Comparison of ENCODE assay signal across 36 cellular contexts in genomic region chr3:55177749-55178148, GRCh38.
"Had no signal": no experiment of that assay in that cellular context is flagged by ENCODE, and none has a peak within 500 bp of the region (broad histone marks: within the 10 kb centered on the region; RNA-seq: fewer than 3 reads in every experiment).

No MANE protein-coding gene starts in this region.

- H3K27ac Mint-ChIP-seq: activated CD4-positive, alpha-beta T cell treated with anti-CD3 and anti-CD28 coated beads for 36 hours; activated naive CD4-positive, alpha-beta T cell treated with anti-CD3 and anti-CD28 coated beads for 36 hours; activated naive CD8-positive, alpha-beta T cell treated with anti-CD3 and anti-CD28 coated beads, Interleukin-2, amount 10 ng/mL, durations not matched to agents 7 days and 5 days; activated T-helper 1 cell treated with anti-CD3 and anti-CD28 coated beads, Interleukin-12 subunit alpha, Interleukin-12 subunit beta, Interleukin-2, Interleukin-4 antibody, amounts not matched to agents 30 ng/mL and 10 ng/mL and 1 ng/mL, durations not matched to agents 14 hours and 24 hours and 36 hours; naive thymus-derived CD4-positive, alpha-beta T cell; stimulated activated memory B cell treated with anti-CD40 and anti-IgM and Interleukin-4, amounts not matched to agents 10 μg/mL and 1 μg/mL and 100 μg/mL, for 72 hours; stimulated activated naive CD8-positive, alpha-beta T cell treated with anti-CD3 and anti-CD28 coated beads, Interleukin-15, amount 100 ng/mL, for 72 hours; T-helper 2 cell treated with Interferon-gamma antibody and Interleukin-4, amounts not matched to agents 5 μg/mL and 100 μg/mL, for 36 hours had no signal

- H3K36me3 Mint-ChIP-seq: activated naive CD8-positive, alpha-beta T cell treated with anti-CD3 and anti-CD28 coated beads, Interleukin-2, amount 10 ng/mL, durations not matched to agents 7 days and 5 days; naive thymus-derived CD4-positive, alpha-beta T cell; stimulated activated memory B cell treated with anti-CD40 and anti-IgM and Interleukin-4, amounts not matched to agents 10 μg/mL and 1 μg/mL and 100 μg/mL, for 72 hours had no signal

- H3K36me3 ChIP-seq: esophagus squamous epithelium, gastrocnemius medialis, left ventricle myocardium inferior, right atrium auricular region, tibial artery had no signal

- H3K4me3 ChIP-seq: esophagus squamous epithelium, gastrocnemius medialis, hepatocyte, left ventricle myocardium inferior, right atrium auricular region, smooth muscle cell, tibial artery had no signal

- H3K9me3 ChIP-seq: esophagus squamous epithelium, gastrocnemius medialis, right atrium auricular region had no signal

- H3K27me3 Mint-ChIP-seq: activated naive CD8-positive, alpha-beta T cell treated with anti-CD3 and anti-CD28 coated beads, Interleukin-2, amount 10 ng/mL, durations not matched to agents 7 days and 5 days; stimulated activated memory B cell treated with anti-CD40 and anti-IgM and Interleukin-4, amounts not matched to agents 10 μg/mL and 1 μg/mL and 100 μg/mL, for 72 hours had no signal

- H3K4me1 Mint-ChIP-seq: activated CD4-positive, alpha-beta T cell treated with anti-CD3 and anti-CD28 coated beads for 36 hours; activated naive CD8-positive, alpha-beta T cell treated with anti-CD3 and anti-CD28 coated beads, Interleukin-2, amount 10 ng/mL, durations not matched to agents 7 days and 5 days; naive thymus-derived CD4-positive, alpha-beta T cell; neural crest cell; stimulated activated memory B cell treated with anti-CD40 and anti-IgM and Interleukin-4, amounts not matched to agents 10 μg/mL and 1 μg/mL and 100 μg/mL, for 72 hours; stimulated activated naive CD8-positive, alpha-beta T cell treated with anti-CD3 and anti-CD28 coated beads, Interleukin-15, amount 100 ng/mL, for 72 hours had no signal

- H3K27me3 ChIP-seq: esophagus squamous epithelium, gastrocnemius medialis, hepatocyte, right atrium auricular region, tibial artery had no signal

- ATAC-seq: activated CD4-positive, alpha-beta T cell treated with anti-CD3 and anti-CD28 coated beads for 36 hours; gastrocnemius medialis; naive thymus-derived CD4-positive, alpha-beta T cell; stimulated activated memory B cell treated with anti-CD40 and anti-IgM and Interleukin-4, amounts not matched to agents 10 μg/mL and 1 μg/mL and 100 μg/mL, for 72 hours; stimulated activated naive CD8-positive, alpha-beta T cell treated with anti-CD3 and anti-CD28 coated beads, Interleukin-15, amount 100 ng/mL, for 72 hours had no signal

- H3K4me1 ChIP-seq: esophagus squamous epithelium, left ventricle myocardium inferior, parathyroid adenoma, right atrium auricular region, tibial artery had no signal

- H3K4me3 Mint-ChIP-seq: activated CD4-positive, alpha-beta T cell treated with anti-CD3 and anti-CD28 coated beads for 36 hours; activated naive CD4-positive, alpha-beta T cell treated with anti-CD3 and anti-CD28 coated beads for 36 hours; activated naive CD8-positive, alpha-beta T cell treated with anti-CD3 and anti-CD28 coated beads, Interleukin-2, amount 10 ng/mL, durations not matched to agents 7 days and 5 days; activated T-helper 1 cell treated with anti-CD3 and anti-CD28 coated beads, Interleukin-12 subunit alpha, Interleukin-12 subunit beta, Interleukin-2, Interleukin-4 antibody, amounts not matched to agents 30 ng/mL and 10 ng/mL and 1 ng/mL, durations not matched to agents 14 hours and 24 hours and 36 hours; naive thymus-derived CD4-positive, alpha-beta T cell; neural crest cell; stimulated activated memory B cell treated with anti-CD40 and anti-IgM and Interleukin-4, amounts not matched to agents 10 μg/mL and 1 μg/mL and 100 μg/mL, for 72 hours; stimulated activated naive CD8-positive, alpha-beta T cell treated with anti-CD3 and anti-CD28 coated beads, Interleukin-15, amount 100 ng/mL, for 72 hours; T-helper 2 cell treated with Interferon-gamma antibody and Interleukin-4, amounts not matched to agents 5 μg/mL and 100 μg/mL, for 36 hours had no signal

- H3K9me3 Mint-ChIP-seq: activated naive CD4-positive, alpha-beta T cell treated with anti-CD3 and anti-CD28 coated beads for 36 hours; activated naive CD8-positive, alpha-beta T cell treated with anti-CD3 and anti-CD28 coated beads, Interleukin-2, amount 10 ng/mL, durations not matched to agents 7 days and 5 days; activated T-helper 1 cell treated with anti-CD3 and anti-CD28 coated beads, Interleukin-12 subunit alpha, Interleukin-12 subunit beta, Interleukin-2, Interleukin-4 antibody, amounts not matched to agents 30 ng/mL and 10 ng/mL and 1 ng/mL, durations not matched to agents 14 hours and 24 hours and 36 hours; neural crest cell; stimulated activated memory B cell treated with anti-CD40 and anti-IgM and Interleukin-4, amounts not matched to agents 10 μg/mL and 1 μg/mL and 100 μg/mL, for 72 hours; stimulated activated naive CD8-positive, alpha-beta T cell treated with anti-CD3 and anti-CD28 coated beads, Interleukin-15, amount 100 ng/mL, for 72 hours; T-helper 2 cell treated with Interferon-gamma antibody and Interleukin-4, amounts not matched to agents 5 μg/mL and 100 μg/mL, for 36 hours had no signal

- DNase-seq: activated CD4-positive, alpha-beta T cell treated with anti-CD3 and anti-CD28 coated beads for 36 hours; activated CD4-positive, alpha-beta T cell treated with anti-CD3 and anti-CD28 coated beads, Interleukin-2, amount 50 U/mL, for 48 hours; activated CD4-positive, CD25-positive, alpha-beta regulatory T cell; activated CD8-positive, alpha-beta memory T cell treated with anti-CD3 and anti-CD28 coated beads for 24 hours; activated CD8-positive, alpha-beta memory T cell treated with anti-CD3 and anti-CD28 coated beads, Interleukin-2, amount 50 U/mL, for 4 hours; activated effector memory CD4-positive, alpha-beta T cell treated with anti-CD3 and anti-CD28 coated beads, Interleukin-2, amount 50 U/mL, for 16 hours; activated naive CD4-positive, alpha-beta T cell treated with anti-CD3 and anti-CD28 coated beads for 36 hours; activated naive CD8-positive, alpha-beta T cell treated with anti-CD3 and anti-CD28 coated beads, Interleukin-2, amount 10 ng/mL, durations not matched to agents 7 days and 5 days; activated T-cell treated with anti-CD3 and anti-CD28 coated beads, Interleukin-2, amount 50 U/mL, for 1 hour; amygdala; effector CD8-positive, alpha-beta T cell; esophagus squamous epithelium; gastrocnemius medialis; glutamatergic neuron; islet precursor cell; left ventricle myocardium inferior; mammary epithelial cell; midbrain; naive thymus-derived CD4-positive, alpha-beta T cell; nucleus accumbens; stimulated activated CD4-positive, alpha-beta T cell treated with anti-CD3 and anti-CD28 coated beads, Interleukin-1b, Interleukin-23, amount 100 ng/mL, for 48 hours; stimulated activated CD4-positive, alpha-beta T cell treated with anti-CD3 and anti-CD28 coated beads, Interleukin-4, amount 100 ng/mL, for 4 hours; stimulated activated CD8-positive, alpha-beta memory T cell treated with anti-CD3 and anti-CD28 coated beads, Interleukin-4, amount 100 ng/mL, for 48 hours; stimulated activated naive CD8-positive, alpha-beta T cell treated with anti-CD3 and anti-CD28 coated beads, Interleukin-15, amount 100 ng/mL, for 72 hours; substantia nigra; T-helper 1 cell; tibial artery had no signal

- H3K27ac ChIP-seq: epithelial cell of prostate, esophagus squamous epithelium, gastrocnemius medialis, hepatocyte, left ventricle myocardium inferior, parathyroid adenoma, right atrium auricular region, tibial artery had no signal
